In the genomic region with DNA sequence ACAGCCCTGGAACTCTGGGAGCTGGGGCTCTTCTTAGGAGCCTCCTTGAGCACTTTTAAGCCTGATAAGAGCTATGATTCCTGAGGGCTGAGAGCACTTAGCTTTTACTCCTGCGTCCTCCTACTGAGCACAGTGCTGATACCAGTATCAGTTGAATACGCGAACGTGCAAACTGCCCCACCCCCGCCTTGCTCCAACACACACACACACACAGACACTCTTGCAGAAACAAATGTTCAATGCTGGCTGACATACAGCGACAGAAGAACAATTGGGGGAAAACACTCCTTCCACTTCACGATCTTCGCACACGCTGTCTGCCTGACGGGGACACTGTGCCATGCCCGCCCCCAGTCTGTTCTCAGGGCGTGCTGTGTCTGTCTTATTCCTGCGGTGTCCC, we compare ENCODE assay signal across 24 cellular contexts. TPM values are rescaled to one million over a fixed set of nuclear protein-coding genes. Genes with fewer than 3 reads are reported as not detected.
A peak's percentile ranks its signal among the peaks of the same experiment; 100 is the strongest.
DNase-seq lines count a peak whose midpoint lies in the region; ATAC-seq, FAIRE-seq and TF ChIP-seq lines count a peak whose summit lies in the region.
"Had no signal": no experiment of that assay in that cellular context is flagged by ENCODE, and none has a peak within 500 bp of the region (broad histone marks: within the 10 kb centered on the region; RNA-seq: fewer than 3 reads in every experiment).

No MANE protein-coding gene starts in this region.

- H3K4me3 Mint-ChIP-seq in nephron: peak overlapping the region in 2 of 3 experiments; percentile 25 to 53
- H3K4me3 Mint-ChIP-seq: activated CD4-positive, alpha-beta memory T cell treated with anti-CD3 and anti-CD28 coated beads for 36 hours; CD4-positive, alpha-beta memory T cell; stimulated activated naive CD8-positive, alpha-beta T cell treated with anti-CD3 and anti-CD28 coated beads, Interleukin-15, amount 100 ng/mL, for 72 hours; T-helper 1 cell treated with Interleukin-12 subunit alpha and Interleukin-12 subunit beta and Interleukin-4 antibody, amounts not matched to agents 30 μg/mL and 1 μg/mL, for 36 hours had no signal

- peak overlapping the region; percentile 41; the same call in 1 of the 2 replicates for H2BK20ac ChIP-seq in H1 (ENCODE audit: low read length)

- no peak overlapping the region for H3K23ac ChIP-seq in H1 (ENCODE audit: insufficient read length)

- no peaks in the 10 kb centered on the region for H3K9me3 ChIP-seq in HEK293 (ENCODE audit: control insufficient read depth, insufficient read depth, low read depth, low read length)
- no peaks in the 10 kb centered on the region for H3K9me3 ChIP-seq in H1 (ENCODE audit: insufficient read depth in 2 of 2, low read depth in 1 of 2, low read length in 1 of 2)
- H3K9me3 ChIP-seq: neutrophil, SJSA1, transverse colon had no signal

- H2BK15ac ChIP-seq in H1 (ENCODE audit: low read length): no peak overlapping the region

- H3K27ac ChIP-seq in HEK293 (ENCODE audit: extremely low read depth, low read depth, low read length): no peak overlapping the region
- no peak overlapping the region for H3K27ac ChIP-seq in H1 (ENCODE audit: low read depth, low read length)
- H3K27ac ChIP-seq: neutrophil, PC-9, SJSA1 had no signal

- H3K4me1 Mint-ChIP-seq in nephron: peaks cover 73% of the 10 kb centered on the region

- H3K4me1 ChIP-seq in HEK293 (ENCODE audit: control insufficient read depth, insufficient read depth, low read length) (peaks cover 2% of the 10 kb centered on the region; the same call in 1 of the 2 replicates), H1 (replicated peaks in 1 of 4; ENCODE audit: control insufficient read depth in 3 of 4, insufficient read depth in 4 of 4, low read length in 3 of 4) (peaks cover 2 to 15% (median 9%) of the 10 kb centered on the region in 4 experiments)

- no peak for ATAC-seq in GM21619 (IDR thresholded peaks at IDR 0.05; ENCODE audit: unreplicated experiment)
- ATAC-seq: stimulated activated naive CD8-positive, alpha-beta T cell treated with anti-CD3 and anti-CD28 coated beads, Interleukin-15, amount 100 ng/mL, for 72 hours had no signal

- POLR2A ChIA-PET in HEK293 (lab: Yijun Ruan, JAX) (no interaction called here), H1 (lab: Charles Lee; ENCODE audit: partially characterized antibody) (no interaction called here)

- H3K27me3 Mint-ChIP-seq in nephron (ENCODE audit: low read depth): peaks cover 39% of the 10 kb centered on the region

- no peaks in the 10 kb centered on the region for H3K79me1 ChIP-seq in H1 (ENCODE audit: low read depth, low read length)

- no peaks in the 10 kb centered on the region for H4K20me1 ChIP-seq in H1 (replicated peaks in 1 of 2; ENCODE audit: control insufficient read depth in 1 of 2, insufficient read depth in 2 of 2, low read length in 2 of 2)

- FAIRE-seq in H1 (lab: Jason Lieb, UNC): no peak
- FAIRE-seq: frontal cortex had no signal

- no peaks in the 10 kb centered on the region for H3K36me3 Mint-ChIP-seq in nephron (ENCODE audit: low read depth)
- H3K36me3 Mint-ChIP-seq: activated CD4-positive, alpha-beta memory T cell treated with anti-CD3 and anti-CD28 coated beads for 36 hours; CD4-positive, alpha-beta memory T cell had no signal

- H4K91ac ChIP-seq in H1 (replicated peaks; ENCODE audit: insufficient read length, low read length): no peak overlapping the region

- H3K27ac Mint-ChIP-seq in nephron: peak overlapping the region; percentile 13 to 91 (median 66)
- H3K27ac Mint-ChIP-seq: activated CD4-positive, alpha-beta memory T cell treated with anti-CD3 and anti-CD28 coated beads for 36 hours; CD4-positive, alpha-beta memory T cell; stimulated activated naive CD8-positive, alpha-beta T cell treated with anti-CD3 and anti-CD28 coated beads, Interleukin-15, amount 100 ng/mL, for 72 hours; T-helper 1 cell treated with Interleukin-12 subunit alpha and Interleukin-12 subunit beta and Interleukin-4 antibody, amounts not matched to agents 30 μg/mL and 1 μg/mL, for 36 hours had no signal

- peaks cover 0 to 18% (median 14%) of the 10 kb centered on the region in 4 experiments; a peak in 6 of 7 replicates for H3K27me3 ChIP-seq in H1 (replicated peaks in 1 of 4; ENCODE audit: control insufficient read depth in 3 of 4, extremely low read depth in 1 of 4, insufficient read depth in 3 of 4, low read length in 3 of 4)
- H3K27me3 ChIP-seq: neutrophil, SJSA1, transverse colon had no signal

- H2AFZ ChIP-seq in H1 (ENCODE audit: low read length): no peak overlapping the region
- H2AFZ ChIP-seq: PC-9 had no signal

- TF ChIP-seq POLR2A in H1 (IDR thresholded peaks at IDR 0.05; ENCODE audit: control extremely low read depth in 1 of 2, low read depth in 2 of 2, low read length in 2 of 2): no peak

- H3K14ac ChIP-seq in H1 (ENCODE audit: insufficient read length): no peak overlapping the region

- H2BK12ac ChIP-seq in H1 (ENCODE audit: low read depth, low read length): no peak overlapping the region

- H2BK5ac ChIP-seq in H1 (ENCODE audit: low read depth, low read length): no peak overlapping the region

- H4K8ac ChIP-seq in H1 (ENCODE audit: extremely low read depth, insufficient read depth, low read length): no peak overlapping the region

- H3K9me3 Mint-ChIP-seq in nephron: no peaks in the 10 kb centered on the region
- H3K9me3 Mint-ChIP-seq: activated CD4-positive, alpha-beta memory T cell treated with anti-CD3 and anti-CD28 coated beads for 36 hours; stimulated activated naive CD8-positive, alpha-beta T cell treated with anti-CD3 and anti-CD28 coated beads, Interleukin-15, amount 100 ng/mL, for 72 hours; T-helper 1 cell treated with Interleukin-12 subunit alpha and Interleukin-12 subunit beta and Interleukin-4 antibody, amounts not matched to agents 30 μg/mL and 1 μg/mL, for 36 hours had no signal

- 81% methylated on average over 13 of the region's 13 CpGs; no CpG with 5 or more reads in 1 of the 2 experiments for WGBS in H1 (ENCODE audit: extremely low coverage in 1 of 2, insufficient coverage in 1 of 2, insufficient read length in 1 of 2, insufficient replicate concordance in 2 of 2, low coverage in 1 of 2, low lambda C conversion rate in 2 of 2, missing lambda C conversion rate in 1 of 2), 2 experiments

- CTCF ChIA-PET in HEK293 (lab: Yijun Ruan, JAX): interaction anchor here (0.6 kb wide), 1 partner anchor 399 kb away, joined by 3 read pairs; no protein-coding TSS in a partner anchor
- CTCF ChIA-PET in H1 (lab: Charles Lee; ENCODE audit: partially characterized antibody): interaction anchor here (0.8 to 1.4 kb wide), 4 partner anchors 14 to 918 kb away, joined by 3 to 9 read pairs (median 3); no protein-coding TSS in a partner anchor

- no peaks in the 10 kb centered on the region for H3K79me2 ChIP-seq in H1 (ENCODE audit: control insufficient read depth in 1 of 2, insufficient read depth in 2 of 2, low read length in 2 of 2)

- TF ChIP-seq CTCF in HEK293 (tag by site-specific recombination; IDR thresholded peaks at IDR 0.05): no peak
- TF ChIP-seq CTCF in H1 (IDR thresholded peaks at IDR 0.05; ENCODE audit: control extremely low read depth in 1 of 3, insufficient read depth in 1 of 3, low read depth in 1 of 3, low read length in 3 of 3): no peak
- TF ChIP-seq CTCF in nephron (IDR thresholded peaks at IDR 0.05; ENCODE audit: unreplicated experiment in 3 of 3): no peak

- no peak overlapping the region for H2AK5ac ChIP-seq in H1 (ENCODE audit: low read depth, low read length)

- TF ChIP-seq RAD21 in H1 (IDR thresholded peaks at IDR 0.05 in 1 of 2, conservative IDR thresholded peaks at IDR 0.05 in 1 of 2; ENCODE audit: low read depth in 2 of 2, low read length in 2 of 2): no peak

- H3K18ac ChIP-seq in H1 (ENCODE audit: extremely low read depth, low read length): no peak overlapping the region

- no peak overlapping the region for H4K5ac ChIP-seq in H1 (ENCODE audit: insufficient read length, low read depth, low read length)

- peak; percentile 40 for DNase-seq in NCI-H187 treated with DMSO at 0.1 percent for 48 hours (lab: John Stamatoyannopoulos, UW)
- DNase-seq in H1 (ENCODE audit: low read depth in 1 of 2, low spot score in 2 of 2): no peak
- no peak for DNase-seq in iPS-NIHi7 (ENCODE audit: extremely low spot score)
- no peak for DNase-seq in activated CD4-positive, alpha-beta T cell treated with anti-CD3 and anti-CD28 coated beads, Interleukin-2, amount 50 U/mL, for 4 hours
- no peak for DNase-seq in HuH-7 (ENCODE audit: low spot score)
- DNase-seq: activated CD4-positive, alpha-beta memory T cell treated with anti-CD3 and anti-CD28 coated beads for 36 hours; caudate nucleus; CD4-positive, alpha-beta memory T cell; DND-41; kidney glomerular epithelial cell; NCI-H1092; PC-9; stimulated activated CD4-positive, alpha-beta T cell treated with anti-CD3 and anti-CD28 coated beads, Interleukin-4, amount 100 ng/mL, for 24 hours; stimulated activated naive CD8-positive, alpha-beta T cell treated with anti-CD3 and anti-CD28 coated beads, Interleukin-15, amount 100 ng/mL, for 72 hours; transverse colon had no signal

- no peaks in the 10 kb centered on the region for H3K23me2 ChIP-seq in H1 (ENCODE audit: low read depth, low read length)

- no peak overlapping the region for H3K4me3 ChIP-seq in HEK293 (ENCODE audit: low read depth, low read length)
- H3K4me3 ChIP-seq in H1 (ENCODE audit: extremely low read depth in 1 of 4, insufficient read depth in 2 of 4, low read depth in 3 of 4, low read length in 4 of 4): no peak overlapping the region
- H3K4me3 ChIP-seq: PC-9, SJSA1, transverse colon had no signal

- no peak overlapping the region for H3K56ac ChIP-seq in H1 (replicated peaks; ENCODE audit: insufficient read length, low read depth, low read length)

- H3K36me3 ChIP-seq in HEK293 (ENCODE audit: control insufficient read depth in 2 of 2, insufficient read depth in 1 of 2, low read length in 2 of 2) (no peaks in the 10 kb centered on the region), H1 (ENCODE audit: control insufficient read depth in 2 of 4, insufficient read depth in 4 of 4, low read length in 3 of 4) (no peaks in the 10 kb centered on the region; a peak in 1 of 8 replicates)
- H3K36me3 ChIP-seq: neutrophil, SJSA1, transverse colon had no signal

- H2BK120ac ChIP-seq in H1 (replicated peaks; ENCODE audit: low read depth, low read length): no peak overlapping the region

- H3K4me2 ChIP-seq in H1 (ENCODE audit: insufficient read depth in 1 of 2, low read depth in 2 of 2, low read length in 2 of 2): no peak overlapping the region
- H3K4me2 ChIP-seq: PC-9 had no signal

- H3K4ac ChIP-seq in H1 (replicated peaks; ENCODE audit: insufficient read length, low read depth, low read length): no peak overlapping the region

- H3K9ac ChIP-seq in H1 (replicated peaks in 1 of 4; ENCODE audit: extremely low read depth in 1 of 4, low read depth in 3 of 4, low read length in 3 of 4): no peak overlapping the region

- no peak for TF ChIP-seq EP300 in H1 (IDR thresholded peaks at IDR 0.05; ENCODE audit: borderline replicate concordance in 1 of 2, low read depth in 2 of 2, low read length in 2 of 2)

RNA-seq across cellular contexts. Expression of a gene that starts 57.2 kb away (rescaled TPM):
- total RNA-seq in H1 (2021; fragmentation: NEBNext Ultra II Directional; extraction: Animal tissue kit (Norgen Biotek cat#: 25700)): 0.42 and 1.3 TPM in 2 replicates
- polyA plus RNA-seq in H1 (2011; rRNA removed): 2.4 and 7.1 TPM in 2 replicates
- 2.2 TPM for polyA plus RNA-seq in H1 (2011; cell fraction: cytosol; rRNA removed)
- polyA plus RNA-seq in H1 (2011; cell fraction: nucleus; rRNA removed): 5.4 TPM
- 2.2 to 3.6 TPM (median 3.3 TPM) in 4 replicates for polyA plus RNA-seq in H1 (2012, experiment 1 of 2)
- polyA plus RNA-seq in H1 (2012, experiment 2 of 2): 3.7 TPM
- polyA plus RNA-seq in H1 (2013, experiment 1 of 2): 0.93 TPM
- 0.98 TPM for polyA plus RNA-seq in H1 (2013, experiment 2 of 2)
- polyA minus RNA-seq in H1 (2011; rRNA and poly(A)+ RNA removed): 0.51 and 1.1 TPM in 2 replicates
- polyA minus RNA-seq in H1 (2011; cell fraction: cytosol; rRNA and poly(A)+ RNA removed): 2.1 TPM
- polyA minus RNA-seq in H1 (2011; cell fraction: nucleus; rRNA and poly(A)+ RNA removed): 0.80 TPM
- total RNA-seq: activated CD4-positive, alpha-beta memory T cell treated with anti-CD3 and anti-CD28 coated beads for 36 hours; CD4-positive, alpha-beta memory T cell; frontal cortex; H4; PC-9; pulmonary artery endothelial cell; SJSA1; transverse colon had no signal
- polyA plus RNA-seq: CD4-positive, alpha-beta memory T cell had no signal
